Comparison of ENCODE assay signal across 20 cellular contexts in the genomic region with DNA sequence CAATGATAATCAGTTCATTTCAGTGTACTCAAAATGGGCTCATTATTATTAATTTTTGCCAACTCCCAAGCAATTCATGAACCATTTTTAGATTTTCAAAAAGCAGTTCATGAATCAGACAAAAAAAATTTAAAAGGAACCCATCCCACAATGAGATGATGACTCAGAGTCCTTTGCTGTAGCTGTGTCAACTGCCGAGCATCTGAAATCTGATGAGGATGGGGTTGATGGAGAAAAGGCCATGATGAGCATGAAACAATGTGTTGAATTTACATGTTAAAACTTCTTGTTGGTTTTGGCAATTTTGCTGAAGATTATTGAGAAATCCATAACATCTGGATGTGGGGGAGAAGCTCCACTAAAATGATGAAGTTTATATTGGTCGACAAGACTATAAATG.
DNase-seq lines count a peak whose midpoint lies in the region; ATAC-seq and TF ChIP-seq lines count a peak whose summit lies in the region.
"Had no signal": no experiment of that assay in that cellular context is flagged by ENCODE, and none has a peak within 500 bp of the region (broad histone marks: within the 10 kb centered on the region; RNA-seq: fewer than 3 reads in every experiment).

No MANE protein-coding gene starts in this region.

- H3K9me1 ChIP-seq in IMR-90 (ENCODE audit: insufficient read depth, low read length) = no peaks in the 10 kb centered on the region

- no peak for TF ChIP-seq CTCF in AG09319 (IDR thresholded peaks at IDR 0.05; ENCODE audit: low read depth, low read length)
- no peak for TF ChIP-seq CTCF in IMR-90 (conservative IDR thresholded peaks at IDR 0.05; ENCODE audit: low read depth, low read length)
- no peak for TF ChIP-seq CTCF in cardiac fibroblast (IDR thresholded peaks at IDR 0.05; ENCODE audit: low read depth, low read length)

- no peak overlapping the region for H2AFZ ChIP-seq in IMR-90 (replicated peaks; ENCODE audit: low read length, poor library complexity)
- H2AFZ ChIP-seq: neural progenitor cell had no signal

- no peak overlapping the region for H2BK20ac ChIP-seq in IMR-90 (ENCODE audit: low read depth, low read length)

- H4K8ac ChIP-seq in IMR-90 (ENCODE audit: low read depth in 2 of 2, low read length in 2 of 2) = no peak overlapping the region; a peak in 1 of 4 replicates

- in situ Hi-C loops in IMR-90 (cut with MboI; ENCODE audit: low sequenced_read_pairs) = no loop called here

- DNase-seq in AG09319 (ENCODE audit: extremely low read depth, low read depth) (peak; percentile 84), IMR-90 (peak; percentile 99), cardiac fibroblast (ENCODE audit: low read depth in 2 of 2) (peak; percentile 87 to 98), myocyte (ENCODE audit: low read depth) (peak; percentile 79), activated gamma-delta T cell (lab: John Stamatoyannopoulos, UW) (no peak), SW480 (ENCODE audit: low spot score) (no peak)
- DNase-seq: activated CD4-positive, CD25-positive, alpha-beta regulatory T cell treated with anti-CD3 and anti-CD28 coated beads, Interleukin-2, amount 50 U/mL, for 72 hours; activated CD8-positive, alpha-beta memory T cell treated with anti-CD3 and anti-CD28 coated beads, Interleukin-2, amount 50 U/mL, for 48 hours; BE2C; DMS153; KG1; NCI-H1436; NCI-H524; Peyer's patch; sigmoid colon; stomach had no signal

- POLR2A ChIA-PET in IMR-90 (lab: Charles Lee; ENCODE audit: unreplicated experiment) = no interaction called here

- H3K56ac ChIP-seq in IMR-90 (ENCODE audit: extremely low read depth, insufficient read depth, low read length) = no peak overlapping the region

- peak overlapping the region; percentile 43; the same call in 1 of the 2 replicates for H3K4me2 ChIP-seq in IMR-90 (ENCODE audit: low read depth, low read length)
- H3K4me2 ChIP-seq: neural progenitor cell had no signal

- no peak overlapping the region for H3K4ac ChIP-seq in IMR-90 (ENCODE audit: low read depth, low read length)

- H3K4me3 ChIP-seq in IMR-90 (ENCODE audit: insufficient read depth, low read depth, low read length) = no peak overlapping the region
- H3K4me3 ChIP-seq in cardiac fibroblast (replicated peaks in 1 of 2; ENCODE audit: low read depth in 2 of 2, low read length in 2 of 2) = no peak overlapping the region
- H3K4me3 ChIP-seq: HAP-1, neural progenitor cell, Peyer's patch, sigmoid colon, stomach had no signal

- whole genome bisulfite sequencing in IMR-90 (ENCODE audit: extremely low coverage in 2 of 2, insufficient read length in 1 of 2), 2 experiments = no CpG with 5 or more reads among the region's 2 CpGs

- peak overlapping the region; percentile 37; the same call in 1 of the 2 replicates for H3K18ac ChIP-seq in IMR-90 (ENCODE audit: low read depth, low read length)

- no peaks in the 10 kb centered on the region for H3K36me3 ChIP-seq in IMR-90 (ENCODE audit: control insufficient read depth, insufficient read depth, low read length)
- H3K36me3 ChIP-seq: BE2C, HAP-1, neural progenitor cell, Peyer's patch, sigmoid colon, stomach had no signal

- CTCF ChIA-PET in IMR-90 (lab: Yijun Ruan, JAX) = no interaction called here

- H3K23ac ChIP-seq in IMR-90 (ENCODE audit: low read depth, low read length) = no peak overlapping the region

- no peak overlapping the region for H3K14ac ChIP-seq in IMR-90 (replicated peaks; ENCODE audit: low read depth, low read length)

- no peak for TF ChIP-seq POLR2A in IMR-90 (IDR thresholded peaks at IDR 0.05; ENCODE audit: low read depth, low read length)

- no peak overlapping the region for H2BK120ac ChIP-seq in IMR-90 (ENCODE audit: low read depth, low read length)

- no peaks in the 10 kb centered on the region for H3K9me3 ChIP-seq in IMR-90 (ENCODE audit: control insufficient read depth, insufficient read depth, low read length)
- H3K9me3 ChIP-seq: BE2C, HAP-1, sigmoid colon, stomach had no signal

- TF ChIP-seq RAD21 in IMR-90 (IDR thresholded peaks at IDR 0.05; ENCODE audit: low read length) = no peak

- no peak overlapping the region for H2AK9ac ChIP-seq in IMR-90 (replicated peaks; ENCODE audit: low read depth, low read length, poor library complexity)

- no peaks in the 10 kb centered on the region for H3K4me1 ChIP-seq in IMR-90 (ENCODE audit: control insufficient read depth, insufficient read depth, low read length)
- H3K4me1 ChIP-seq: BE2C, HAP-1, neural progenitor cell, Peyer's patch, sigmoid colon, stomach had no signal

- no peaks in the 10 kb centered on the region for H3K79me1 ChIP-seq in IMR-90 (ENCODE audit: low read depth in 1 of 2, low read length in 2 of 2)

- H3K27ac ChIP-seq in IMR-90 (ENCODE audit: insufficient read depth, low read length) = peak overlapping the region; percentile 51; the same call in 1 of the 2 replicates
- H3K27ac ChIP-seq: neural progenitor cell, Peyer's patch, sigmoid colon, stomach had no signal

- intact Hi-C loops in IMR-90 (cut with micrococcal nuclease) = no loop called here

- H2BK5ac ChIP-seq in IMR-90 (ENCODE audit: low read depth, low read length, poor library complexity, severe bottlenecking) = peak overlapping the region; percentile 48

- no peak overlapping the region for H3K9ac ChIP-seq in IMR-90 (ENCODE audit: low read depth, low read length)
- H3K9ac ChIP-seq: neural progenitor cell had no signal

- H3K27me3 ChIP-seq in IMR-90 (ENCODE audit: control insufficient read depth, insufficient read depth, low read length) = no peaks in the 10 kb centered on the region
- H3K27me3 ChIP-seq: BE2C, neural progenitor cell, Peyer's patch, sigmoid colon, stomach had no signal

- H4K5ac ChIP-seq in IMR-90 (ENCODE audit: low read depth, low read length) = no peak overlapping the region

- no peak overlapping the region for H2BK15ac ChIP-seq in IMR-90 (ENCODE audit: low read depth, low read length)

- no peak overlapping the region for H2AK5ac ChIP-seq in IMR-90 (ENCODE audit: low read depth, low read length)

- dilution Hi-C loops in IMR-90 (cut with HindIII; ENCODE audit: low sequenced_read_pairs, unreplicated experiment) = no loop called here

- no peaks in the 10 kb centered on the region for H4K20me1 ChIP-seq in IMR-90 (ENCODE audit: insufficient read depth, low read length)

- no TSS peak for BruUV-seq in IMR-90 (replicated peaks; lab: Mats Ljungman, UMichigan)

- ATAC-seq in IMR-90 (ENCODE audit: low read depth) = peak; percentile 97
- no peak for ATAC-seq in GM21515 (IDR thresholded peaks at IDR 0.05; ENCODE audit: unreplicated experiment)
- ATAC-seq in HG02973 (IDR thresholded peaks at IDR 0.05; ENCODE audit: unreplicated experiment) = no peak

- H4K91ac ChIP-seq in IMR-90 (ENCODE audit: insufficient read depth, low read depth, low read length) = no peak overlapping the region

TF ChIP-seq in IMR-90, 13 proteins besides CTCF, POLR2A, EP300 and RAD21:
- TF ChIP-seq, protein P1, sequence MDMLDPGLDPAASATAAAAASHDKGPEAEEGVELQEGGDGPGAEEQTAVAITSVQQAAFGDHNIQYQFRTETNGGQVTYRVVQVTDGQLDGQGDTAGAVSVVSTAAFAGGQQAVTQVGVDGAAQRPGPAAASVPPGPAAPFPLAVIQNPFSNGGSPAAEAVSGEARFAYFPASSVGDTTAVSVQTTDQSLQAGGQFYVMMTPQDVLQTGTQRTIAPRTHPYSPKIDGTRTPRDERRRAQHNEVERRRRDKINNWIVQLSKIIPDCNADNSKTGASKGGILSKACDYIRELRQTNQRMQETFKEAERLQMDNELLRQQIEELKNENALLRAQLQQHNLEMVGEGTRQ (IDR thresholded peaks at IDR 0.05; ENCODE audit: low read depth, low read length) = no peak
- TF ChIP-seq RCOR1 (IDR thresholded peaks at IDR 0.05; ENCODE audit: insufficient replicate concordance, low read length) = peak; percentile 25
- TF ChIP-seq BHLHE40 (IDR thresholded peaks at IDR 0.05; ENCODE audit: low read depth, low read length) = no peak
- no peak for TF ChIP-seq RFX5 (IDR thresholded peaks at IDR 0.05; ENCODE audit: low read depth, low read length)
- TF ChIP-seq FOS (IDR thresholded peaks at IDR 0.05; ENCODE audit: low read depth, low read length) = peak; percentile 88
- no peak for TF ChIP-seq MAZ (IDR thresholded peaks at IDR 0.05; ENCODE audit: borderline replicate concordance, low read depth, low read length)
- TF ChIP-seq CEBPB (IDR thresholded peaks at IDR 0.05; ENCODE audit: low read depth, low read length) = peak; percentile 52; the same call in 1 of the 2 replicates
- no peak for TF ChIP-seq CHD1 (IDR thresholded peaks at IDR 0.05; ENCODE audit: low read depth, low read length)
- no peak for TF ChIP-seq MXI1 (IDR thresholded peaks at IDR 0.05; ENCODE audit: borderline replicate concordance, low read depth, low read length)
- TF ChIP-seq NFE2L2 (IDR thresholded peaks at IDR 0.05; ENCODE audit: low read depth, low read length) = 0 out of 2 replicates have a peak, but pooled peaks have one; percentile 6
- no peak for TF ChIP-seq MAFK (IDR thresholded peaks at IDR 0.05; ENCODE audit: low read depth, low read length)
- TF ChIP-seq SMC3 (IDR thresholded peaks at IDR 0.05; ENCODE audit: low read depth, low read length) = no peak
- TF ChIP-seq, protein P2, sequence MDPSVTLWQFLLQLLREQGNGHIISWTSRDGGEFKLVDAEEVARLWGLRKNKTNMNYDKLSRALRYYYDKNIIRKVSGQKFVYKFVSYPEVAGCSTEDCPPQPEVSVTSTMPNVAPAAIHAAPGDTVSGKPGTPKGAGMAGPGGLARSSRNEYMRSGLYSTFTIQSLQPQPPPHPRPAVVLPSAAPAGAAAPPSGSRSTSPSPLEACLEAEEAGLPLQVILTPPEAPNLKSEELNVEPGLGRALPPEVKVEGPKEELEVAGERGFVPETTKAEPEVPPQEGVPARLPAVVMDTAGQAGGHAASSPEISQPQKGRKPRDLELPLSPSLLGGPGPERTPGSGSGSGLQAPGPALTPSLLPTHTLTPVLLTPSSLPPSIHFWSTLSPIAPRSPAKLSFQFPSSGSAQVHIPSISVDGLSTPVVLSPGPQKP (IDR thresholded peaks at IDR 0.05; ENCODE audit: borderline replicate concordance, low read depth, low read length) = no peak
TF ChIP-seq in IMR-90: peak in this region for 4.

Comparison
In these comparisons a context has a peak if more than half of its experiments do, and no peak if none do; other contexts are left out.
1. DNase-seq: peak in AG09319 (single experiment), IMR-90 (single experiment), cardiac fibroblast (2 of 2) and myocyte (single experiment); none in activated gamma-delta T cell (single experiment) and SW480 (single experiment).